8 cellular contexts compared by ENCODE assay signal in the genomic region with DNA sequence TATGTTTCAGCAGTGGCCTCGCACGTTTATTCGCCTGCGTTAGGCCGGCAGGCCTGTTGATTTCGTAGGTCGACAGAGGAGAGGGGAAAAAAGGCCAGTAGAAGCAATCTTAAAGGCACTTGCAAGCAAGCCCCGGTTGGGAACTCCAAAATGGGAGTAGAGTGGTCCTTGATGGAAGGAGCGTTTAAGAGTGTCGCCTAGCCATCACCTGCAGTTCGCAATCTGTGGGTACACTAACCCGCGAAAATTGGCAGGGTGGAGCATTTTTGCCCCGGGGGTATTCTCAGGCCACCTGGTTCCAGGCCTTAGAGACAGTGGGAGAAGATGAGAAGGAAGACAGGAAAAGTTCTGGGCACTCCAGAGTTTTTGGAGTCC. TPM values are rescaled to one million over a fixed set of nuclear protein-coding genes. Genes with fewer than 3 reads are reported as not detected.
DNase-seq lines count a peak whose midpoint lies in the region; ATAC-seq and TF ChIP-seq lines count a peak whose summit lies in the region.

No MANE protein-coding gene starts in this region.

- intact Hi-C loops in activated T-helper 1 cell treated with anti-CD3 and anti-CD28 coated beads, Interleukin-12 subunit alpha, Interleukin-12 subunit beta, Interleukin-2, Interleukin-4 antibody, amounts not matched to agents 30 ng/mL and 10 ng/mL and 1 ng/mL, durations not matched to agents 14 hours and 24 hours and 36 hours (cut with micrococcal nuclease) = loop anchor here (2.0 to 10.0 kb wide), 4 partner anchors 384 to 1350 kb away; partner anchors contain the start of genes CCDC117, PITPNB, UQCR10 and ZMAT5

- 0% methylated on average over 14 of the region's 14 CpGs for WGBS in SK-N-SH (ENCODE audit: low lambda C conversion rate)

- no peaks in the 10 kb centered on the region for H3K9me3 Mint-ChIP-seq in activated T-helper 1 cell treated with anti-CD3 and anti-CD28 coated beads, Interleukin-12 subunit alpha, Interleukin-12 subunit beta, Interleukin-2, Interleukin-4 antibody, amounts not matched to agents 30 ng/mL and 10 ng/mL and 1 ng/mL, durations not matched to agents 14 hours and 24 hours and 36 hours
- no peaks in the 10 kb centered on the region for H3K9me3 Mint-ChIP-seq in immature natural killer cell

- TF ChIP-seq EP300 in SK-N-SH (IDR thresholded peaks at IDR 0.05; ENCODE audit: borderline replicate concordance in 1 of 2, low read depth in 1 of 2, low read length in 1 of 2) = no peak

- TF ChIP-seq CTCF in SK-N-SH (IDR thresholded peaks at IDR 0.05) (no peak), GM13976 (IDR thresholded peaks at IDR 0.05; ENCODE audit: borderline replicate concordance, control extremely low read depth, extremely low read depth, insufficient read depth, missing control alignments) (no peak)

- H4K20me1 ChIP-seq in SK-N-SH (ENCODE audit: insufficient read depth) = peaks cover 57% of the 10 kb centered on the region

- H3K27ac ChIP-seq in SK-N-SH (ENCODE audit: low read depth in 2 of 2, low read length in 1 of 2) (peak overlapping the region; percentile 95 to 99), substantia nigra (ENCODE audit: low read depth, low read length, poor library complexity, severe bottlenecking) (peak overlapping the region; percentile 100)

- H3K79me2 ChIP-seq in SK-N-SH (ENCODE audit: insufficient read depth) = peaks cover 81% of the 10 kb centered on the region

- H3K4me2 ChIP-seq in SK-N-SH = peak overlapping the region; percentile 99

- peak overlapping the region; percentile 86 for H3K27ac Mint-ChIP-seq in activated T-helper 1 cell treated with anti-CD3 and anti-CD28 coated beads, Interleukin-12 subunit alpha, Interleukin-12 subunit beta, Interleukin-2, Interleukin-4 antibody, amounts not matched to agents 30 ng/mL and 10 ng/mL and 1 ng/mL, durations not matched to agents 14 hours and 24 hours and 36 hours
- peak overlapping the region; percentile 92 to 99 (median 95) for H3K27ac Mint-ChIP-seq in immature natural killer cell

- peaks cover 62% of the 10 kb centered on the region for H3K4me1 Mint-ChIP-seq in activated T-helper 1 cell treated with anti-CD3 and anti-CD28 coated beads, Interleukin-12 subunit alpha, Interleukin-12 subunit beta, Interleukin-2, Interleukin-4 antibody, amounts not matched to agents 30 ng/mL and 10 ng/mL and 1 ng/mL, durations not matched to agents 14 hours and 24 hours and 36 hours (ENCODE audit: low read depth)
- H3K4me1 Mint-ChIP-seq in immature natural killer cell = peaks cover 73 to 74% of the 10 kb centered on the region in 2 donors

- H3K27me3 Mint-ChIP-seq in activated T-helper 1 cell treated with anti-CD3 and anti-CD28 coated beads, Interleukin-12 subunit alpha, Interleukin-12 subunit beta, Interleukin-2, Interleukin-4 antibody, amounts not matched to agents 30 ng/mL and 10 ng/mL and 1 ng/mL, durations not matched to agents 14 hours and 24 hours and 36 hours (ENCODE audit: insufficient read depth) = no peaks in the 10 kb centered on the region
- H3K27me3 Mint-ChIP-seq in immature natural killer cell (ENCODE audit: low read depth in 3 of 3) = peaks cover 9% of the 10 kb centered on the region in 3 donors

- peaks cover 49 to 54% of the 10 kb centered on the region in 2 experiments for H3K36me3 ChIP-seq in SK-N-SH (replicated peaks in 1 of 2; ENCODE audit: control insufficient read depth in 1 of 2, insufficient read depth in 2 of 2, low read length in 1 of 2)

- peak overlapping the region; percentile 95 to 97 for H3K4me3 ChIP-seq in SK-N-SH (ENCODE audit: low read depth in 2 of 2, low read length in 1 of 2)

- H3K27me3 ChIP-seq in SK-N-SH (ENCODE audit: insufficient read depth) = no peaks in the 10 kb centered on the region

- in situ Hi-C loops in GM13976 (cut with MboI; ENCODE audit: low sequenced_read_pairs, unreplicated experiment) = no loop called here

- no peak for TF ChIP-seq RAD21 in SK-N-SH (IDR thresholded peaks at IDR 0.05; ENCODE audit: low read length)

- DNase-seq in SK-N-SH (no peak), immature natural killer cell (no peak), substantia nigra (lab: John Stamatoyannopoulos, UW) (peak in 1 of 49 donors; percentile 18), GM13976 (ENCODE audit: low spot score) (no peak), medulla oblongata (ENCODE audit: extremely low spot score) (no peak)
- DNase-seq in activated T-helper 1 cell treated with anti-CD3 and anti-CD28 coated beads, Interleukin-12 subunit alpha, Interleukin-12 subunit beta, Interleukin-2, Interleukin-4 antibody, amounts not matched to agents 30 ng/mL and 10 ng/mL and 1 ng/mL, durations not matched to agents 14 hours and 24 hours and 36 hours (ENCODE audit: low spot score) = no peak

- POLR2A ChIA-PET in SK-N-SH (lab: Yijun Ruan, JAX) = no interaction called here

- H3K36me3 Mint-ChIP-seq in activated T-helper 1 cell treated with anti-CD3 and anti-CD28 coated beads, Interleukin-12 subunit alpha, Interleukin-12 subunit beta, Interleukin-2, Interleukin-4 antibody, amounts not matched to agents 30 ng/mL and 10 ng/mL and 1 ng/mL, durations not matched to agents 14 hours and 24 hours and 36 hours (ENCODE audit: low read depth) = peaks cover 59% of the 10 kb centered on the region
- peaks cover 4 to 27% (median 16%) of the 10 kb centered on the region in 3 donors for H3K36me3 Mint-ChIP-seq in immature natural killer cell

- CTCF ChIA-PET in SK-N-SH (lab: Yijun Ruan, JAX) = interaction anchor here (1.0 kb wide), 1 partner anchor 76 kb away, joined by 3 read pairs; no protein-coding TSS in a partner anchor

- no peaks in the 10 kb centered on the region for H3K9me2 ChIP-seq in SK-N-SH

- H2AFZ ChIP-seq in SK-N-SH (ENCODE audit: low read depth) = no peak overlapping the region

- H3K9ac ChIP-seq in SK-N-SH = peak overlapping the region; percentile 99

- ATAC-seq in SK-N-SH treated with all-trans-retinoic acid at 6 μM for 48 hours = no peak
- no peak for ATAC-seq in HG03196 (IDR thresholded peaks at IDR 0.05; ENCODE audit: unreplicated experiment)

- peak overlapping the region; percentile 96 for H3K4me3 Mint-ChIP-seq in activated T-helper 1 cell treated with anti-CD3 and anti-CD28 coated beads, Interleukin-12 subunit alpha, Interleukin-12 subunit beta, Interleukin-2, Interleukin-4 antibody, amounts not matched to agents 30 ng/mL and 10 ng/mL and 1 ng/mL, durations not matched to agents 14 hours and 24 hours and 36 hours
- H3K4me3 Mint-ChIP-seq in immature natural killer cell = peak overlapping the region; percentile 94 to 99 (median 94)

- peaks cover 3% of the 10 kb centered on the region for H3F3A ChIP-seq in SK-N-SH (replicated peaks; ENCODE audit: insufficient read depth)

- no peaks in the 10 kb centered on the region for H3K9me3 ChIP-seq in SK-N-SH

- H3K4me1 ChIP-seq in SK-N-SH (ENCODE audit: control insufficient read depth in 1 of 2, insufficient read depth in 2 of 2, low read depth in 1 of 2, low read length in 1 of 2) = peaks cover 25 to 39% of the 10 kb centered on the region in 2 experiments

TF ChIP-seq in SK-N-SH treated with all-trans-retinoic acid at 6 μM for 48 hours, 23 proteins besides CTCF, POLR2A, EP300 and RAD21:
- TF ChIP-seq TCF4 (CRISPR knock-in tag; IDR thresholded peaks at IDR 0.05; ENCODE audit: borderline replicate concordance) = no peak
- no peak for TF ChIP-seq RARB (CRISPR knock-in tag; IDR thresholded peaks at IDR 0.05)
- no peak for TF ChIP-seq ZFP3 (CRISPR knock-in tag; IDR thresholded peaks at IDR 0.05)
TF ChIP-seq in SK-N-SH treated with all-trans-retinoic acid at 6 μM for 48 hours: peak in this region for 0.

RNA-seq across cellular contexts. Expression of gene EWSR1, which starts 1.1 kb away (rescaled TPM):
- polyA plus RNA-seq in SK-N-SH (2012; rRNA removed) = 173 and 234 TPM in 2 replicates
- 103 and 111 TPM in 2 replicates for polyA plus RNA-seq in SK-N-SH (2012; cell fraction: cytosol; rRNA removed)
- 442 and 643 TPM in 2 replicates for polyA plus RNA-seq in SK-N-SH (2012; cell fraction: nucleus; rRNA removed)
- total RNA-seq in activated T-helper 1 cell treated with anti-CD3 and anti-CD28 coated beads, Interleukin-12 subunit alpha, Interleukin-12 subunit beta, Interleukin-2, Interleukin-4 antibody, amounts not matched to agents 30 ng/mL and 10 ng/mL and 1 ng/mL, durations not matched to agents 14 hours and 24 hours and 36 hours = 454 and 463 TPM in 2 replicates
- 100 to 1,000 TPM; 135 to 218 (median 214) TPM for polyA plus RNA-seq in immature natural killer cell

RNA-seq across cellular contexts. Expression of gene RHBDD3, which starts 1.4 kb away (rescaled TPM):
- polyA plus RNA-seq in SK-N-SH (2012; rRNA removed) (19.0 and 23.0 TPM in 2 replicates), immature natural killer cell (10 to 100 TPM in 1 of 3 donors, 1 to 10 TPM in 2; 4.5 to 11.7 (median 5.4) TPM)
- 7.0 and 12.1 TPM in 2 replicates for polyA plus RNA-seq in SK-N-SH (2012; cell fraction: cytosol; rRNA removed)
- 47.6 and 71.1 TPM in 2 replicates for polyA plus RNA-seq in SK-N-SH (2012; cell fraction: nucleus; rRNA removed)
- total RNA-seq in activated T-helper 1 cell treated with anti-CD3 and anti-CD28 coated beads, Interleukin-12 subunit alpha, Interleukin-12 subunit beta, Interleukin-2, Interleukin-4 antibody, amounts not matched to agents 30 ng/mL and 10 ng/mL and 1 ng/mL, durations not matched to agents 14 hours and 24 hours and 36 hours = 53.3 and 59.4 TPM in 2 replicates

RNA-seq across cellular contexts. Expression of gene GAS2L1, which starts 37.2 kb away (rescaled TPM):
- polyA plus RNA-seq in SK-N-SH (2012; rRNA removed) = 16.8 and 21.8 TPM in 2 replicates
- 9.2 and 14.9 TPM in 2 replicates for polyA plus RNA-seq in SK-N-SH (2012; cell fraction: cytosol; rRNA removed)
- polyA plus RNA-seq in SK-N-SH (2012; cell fraction: nucleus; rRNA removed) = 40.3 and 60.8 TPM in 2 replicates
- total RNA-seq in activated T-helper 1 cell treated with anti-CD3 and anti-CD28 coated beads, Interleukin-12 subunit alpha, Interleukin-12 subunit beta, Interleukin-2, Interleukin-4 antibody, amounts not matched to agents 30 ng/mL and 10 ng/mL and 1 ng/mL, durations not matched to agents 14 hours and 24 hours and 36 hours = 2.6 and 3.2 TPM in 2 replicates
- polyA plus RNA-seq in immature natural killer cell = 1 to 10 TPM in 1 of 3 donors, under 1 TPM in 1, not detected in 1; 0.26 to 1.2 TPM

RNA-seq across cellular contexts. Expression of gene RASL10A, which starts 46.3 kb away (rescaled TPM):
- polyA plus RNA-seq in SK-N-SH (2012; rRNA removed) = 0.18 and 0.36 TPM in 2 replicates
- polyA plus RNA-seq in SK-N-SH (2012; cell fraction: cytosol; rRNA removed) = 0.04 TPM in 1 of 2 replicates, not detected in the other
- 2.7 and 4.2 TPM in 2 replicates for polyA plus RNA-seq in SK-N-SH (2012; cell fraction: nucleus; rRNA removed)
- 0.15 and 0.65 TPM in 2 replicates for total RNA-seq in activated T-helper 1 cell treated with anti-CD3 and anti-CD28 coated beads, Interleukin-12 subunit alpha, Interleukin-12 subunit beta, Interleukin-2, Interleukin-4 antibody, amounts not matched to agents 30 ng/mL and 10 ng/mL and 1 ng/mL, durations not matched to agents 14 hours and 24 hours and 36 hours
- not detected for polyA plus RNA-seq in immature natural killer cell

Comparison
In these comparisons a context has a peak if more than half of its experiments do, and no peak if none do; other contexts are left out.
1. RNA of gene GAS2L1, which starts 37.2 kb away (polyA plus RNA-seq): 9.2 to 60.8 TPM in SK-N-SH; 0.26 to 1.2 TPM in immature natural killer cell; every median in the first group is over 4 times any median in the second.